ENCODE assay signal across 8 cellular contexts in the genomic region with DNA sequence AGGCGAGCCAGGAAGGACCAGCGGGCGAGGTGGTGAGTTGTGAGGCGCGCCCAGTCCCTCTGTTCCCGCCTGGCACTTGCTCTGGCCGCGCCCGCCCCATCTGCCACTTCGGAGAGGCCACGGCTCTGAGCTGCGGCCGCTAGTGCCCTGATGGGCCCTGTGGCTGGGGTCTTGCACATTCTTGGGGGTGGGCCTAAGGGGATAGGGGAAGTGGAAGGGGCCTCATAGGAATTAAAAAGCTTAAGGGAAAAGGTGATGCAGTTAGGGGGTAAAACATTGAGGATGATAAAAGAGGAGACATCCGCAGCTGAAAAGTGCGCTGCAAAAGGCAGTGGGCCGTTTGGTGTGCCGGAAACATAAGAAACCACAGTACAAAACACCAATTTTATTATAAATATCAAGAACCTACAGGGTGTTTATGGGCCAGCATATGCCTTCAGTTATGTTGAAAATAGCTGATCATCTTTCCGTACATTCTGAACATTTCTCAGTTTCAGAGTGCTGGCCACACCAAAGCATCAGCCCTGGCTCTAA. TPM values are rescaled to one million over a fixed set of nuclear protein-coding genes. Genes with fewer than 3 reads are reported as not detected.
DNase-seq lines count a peak whose midpoint lies in the region; ATAC-seq and TF ChIP-seq lines count a peak whose summit lies in the region.

No MANE protein-coding gene starts in this region.

- H3K36me3 ChIP-seq in SU-DHL-6 (ENCODE audit: low read length) (no peaks in the 10 kb centered on the region), skeletal muscle tissue (ENCODE audit: control insufficient read depth in 3 of 3, insufficient read depth in 3 of 3, low read length in 3 of 3) (peaks cover 30 to 51% (median 49%) of the 10 kb centered on the region in 3 donors)

- peaks cover 19 to 28% (median 21%) of the 10 kb centered on the region in 3 donors for H3K4me1 ChIP-seq in skeletal muscle tissue (ENCODE audit: control insufficient read depth in 3 of 3, insufficient read depth in 3 of 3, low read length in 3 of 3)

- peak overlapping the region; percentile 29 for H2AFZ ChIP-seq in SU-DHL-6 (ENCODE audit: low read depth, low read length, severe bottlenecking)

- peak overlapping the region; percentile 86 for H3K4me2 ChIP-seq in SU-DHL-6 (ENCODE audit: low read depth, low read length, poor library complexity, severe bottlenecking)

- no peaks in the 10 kb centered on the region for H4K20me1 ChIP-seq in SU-DHL-6 (ENCODE audit: low read depth, low read length)

- peak overlapping the region; percentile 64 for H3K4me3 ChIP-seq in SU-DHL-6 (ENCODE audit: insufficient read depth, low read length, poor library complexity, severe bottlenecking)
- H3K4me3 ChIP-seq in fibroblast of villous mesenchyme (ENCODE audit: low read depth, low read length) = peak overlapping the region; percentile 96
- peak overlapping the region; percentile 73 to 91 (median 88) for H3K4me3 ChIP-seq in skeletal muscle tissue (ENCODE audit: low read length in 3 of 3)

- TF ChIP-seq POLR2A in GM19099 (IDR thresholded peaks at IDR 0.05; ENCODE audit: extremely low read depth, insufficient read length, low read depth) = peak; percentile 75

- DNase-seq in fibroblast of villous mesenchyme (ENCODE audit: low read depth) (no peak), GM10248 (ENCODE audit: extremely low spot score) (no peak), UCSD-AML1 (lab: John Stamatoyannopoulos, UW; ENCODE audit: unreplicated experiment) (no peak)
- no peak for DNase-seq in stimulated activated CD4-positive, alpha-beta T cell treated with anti-CD3 and anti-CD28 coated beads, Interleukin-2, amount 100 ng/mL, for 24 hours

- no peaks in the 10 kb centered on the region for H3K79me2 ChIP-seq in SU-DHL-6 (ENCODE audit: insufficient read depth, low read length)

- ATAC-seq in HG03039 (IDR thresholded peaks at IDR 0.05; ENCODE audit: unreplicated experiment) = no peak

- H3K9me2 ChIP-seq in SU-DHL-6 (replicated peaks; ENCODE audit: insufficient read depth, low read length) = no peaks in the 10 kb centered on the region

- CTCF ChIA-PET in GM10248 (lab: Yijun Ruan, JAX) = interaction anchor here (0.8 to 11.2 kb wide), 14 partner anchors 15 to 414 kb away, joined by 3 to 339 read pairs (median 6); partner anchors contain the start of genes PSMB9 and TAP1

- peak overlapping the region; percentile 72 for H3K9ac ChIP-seq in SU-DHL-6 (ENCODE audit: low read length)
- peak overlapping the region; percentile 82 to 92 (median 90) for H3K9ac ChIP-seq in skeletal muscle tissue (ENCODE audit: low read depth in 1 of 3, low read length in 3 of 3)

- H3K27me3 ChIP-seq in SU-DHL-6 (ENCODE audit: low read length) = no peaks in the 10 kb centered on the region
- H3K27me3 ChIP-seq in skeletal muscle tissue (ENCODE audit: control insufficient read depth in 3 of 3, insufficient read depth in 3 of 3, low read length in 3 of 3) = no peaks in the 10 kb centered on the region

- TF ChIP-seq CTCF in SU-DHL-6 (IDR thresholded peaks at IDR 0.05; ENCODE audit: insufficient read depth, low read length, poor library complexity, severe bottlenecking) (no peak), fibroblast of villous mesenchyme (IDR thresholded peaks at IDR 0.05; ENCODE audit: insufficient read depth, low read depth, low read length) (no peak), GM10248 (IDR thresholded peaks at IDR 0.05; ENCODE audit: control extremely low read depth, extremely low read depth, low read depth, missing control alignments) (no peak)

- H3F3A ChIP-seq in SU-DHL-6 (ENCODE audit: insufficient read depth) = peaks cover 18% of the 10 kb centered on the region

- POLR2A ChIA-PET in GM10248 (lab: Yijun Ruan, JAX) = interaction anchor here (0.5 to 5.3 kb wide), 8 partner anchors 9 to 432 kb away, joined by 3 to 44 read pairs (median 3); partner anchors contain the start of genes B3GALT4, PSMB9 and TAP1

- H3K27ac ChIP-seq in SU-DHL-6 (ENCODE audit: low read depth, low read length) (peak overlapping the region; percentile 78), skeletal muscle tissue (ENCODE audit: low read depth, low read length) (peak overlapping the region; percentile 91)

- H3K9me3 ChIP-seq in SU-DHL-6 (ENCODE audit: insufficient read depth, low read length) (no peaks in the 10 kb centered on the region), skeletal muscle tissue (ENCODE audit: control insufficient read depth in 3 of 3, low read length in 3 of 3) (no peaks in the 10 kb centered on the region)

RNA-seq across cellular contexts. Expression of gene PSMB8, which starts 1.1 kb away (rescaled TPM):
- 72.5 and 78.2 TPM in 2 replicates for total RNA-seq in fibroblast of villous mesenchyme
- total RNA-seq in skeletal muscle tissue = 18.8 TPM

RNA-seq across cellular contexts. Expression of gene TAP2, which starts 6.4 kb away (rescaled TPM):
- total RNA-seq in fibroblast of villous mesenchyme (20.6 and 33.7 TPM in 2 replicates), skeletal muscle tissue (9.4 TPM)

RNA-seq across cellular contexts. Expression of gene TAP1, which starts 8.6 kb away (rescaled TPM):
- total RNA-seq in fibroblast of villous mesenchyme = 70.5 and 122 TPM in 2 replicates
- total RNA-seq in skeletal muscle tissue = 14.1 TPM

RNA-seq across cellular contexts. Expression of gene PSMB9, which starts 9.1 kb away (rescaled TPM):
- total RNA-seq in fibroblast of villous mesenchyme (34.8 and 59.6 TPM in 2 replicates), skeletal muscle tissue (7.8 TPM)

RNA-seq across cellular contexts. Expression of gene HLA-DOB, which starts 28.1 kb away (rescaled TPM):
- 0.32 and 0.43 TPM in 2 replicates for total RNA-seq in fibroblast of villous mesenchyme
- not detected for total RNA-seq in skeletal muscle tissue
